ENCODE assay signal across 9 cellular contexts in the genomic region with DNA sequence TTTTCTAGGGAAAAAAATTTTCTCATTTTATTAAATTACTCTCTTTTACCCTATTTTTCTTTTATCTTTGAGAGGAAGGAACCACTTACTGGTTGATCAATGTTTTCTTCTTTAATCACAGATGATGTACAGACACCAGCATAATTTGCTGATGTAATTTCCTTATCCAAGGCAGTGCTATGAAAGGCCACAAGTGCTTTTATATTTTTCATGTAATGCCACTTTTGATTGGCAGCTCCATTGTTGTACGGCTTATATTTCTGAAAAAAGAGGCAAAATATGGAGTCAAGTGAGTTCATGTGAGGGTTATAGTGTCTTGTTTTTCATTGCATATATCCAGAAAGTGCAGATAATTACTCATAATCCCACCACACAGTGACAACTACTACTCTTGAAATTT.
"Had no signal": no experiment of that assay in that cellular context is flagged by ENCODE, and none has a peak within 500 bp of the region (broad histone marks: within the 10 kb centered on the region; RNA-seq: fewer than 3 reads in every experiment).

No MANE protein-coding gene starts in this region.

- H3K9me3 Mint-ChIP-seq: GM23338, H9 had no signal

- H2AFZ ChIP-seq: GM23248, GM23338 had no signal

- H3K9ac ChIP-seq: GM23248 had no signal

- H3K4me3 Mint-ChIP-seq: GM23338, H9, HFFc6 had no signal

- DNase-seq: GOT3, H7, H9, HCEC 1CT, HFFc6 had no signal

- ATAC-seq: GM23338, HCT116 had no signal

- H3K4me3 ChIP-seq: GM23248, GM23338, HAP-1 had no signal

- H3K4me2 ChIP-seq: GM23338 had no signal

- H3K9me3 ChIP-seq: HAP-1 had no signal

- H3K27ac Mint-ChIP-seq: GM23338, H9, HFFc6 had no signal

- H3K4me1 ChIP-seq: HAP-1 had no signal

- H3K27ac ChIP-seq: GM23248 had no signal

- H3K36me3 ChIP-seq: HAP-1 had no signal
